ENCODE assay signal across 8 cellular contexts in the genomic region with DNA sequence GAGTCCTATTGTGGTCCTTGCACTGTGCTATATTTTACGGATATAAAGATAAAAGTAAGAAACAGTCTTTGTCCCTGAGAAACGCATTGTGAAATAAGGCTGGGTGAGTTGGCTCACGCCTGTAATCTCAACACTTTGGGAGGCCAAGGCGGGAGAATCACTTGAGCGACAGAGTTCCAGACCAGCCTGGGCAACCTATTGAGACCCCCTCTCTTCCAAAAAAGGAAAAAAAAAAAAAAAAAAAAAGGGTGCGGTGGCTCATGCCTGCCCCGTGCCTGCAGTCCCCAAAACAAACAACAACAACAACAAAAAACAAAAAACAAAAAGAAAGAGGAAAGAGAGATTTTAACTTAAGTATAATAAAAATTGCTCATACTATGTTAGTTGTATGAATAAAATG. TPM values are rescaled to one million over a fixed set of nuclear protein-coding genes. Genes with fewer than 3 reads are reported as not detected.
A peak's percentile ranks its signal among the peaks of the same experiment; 100 is the strongest.
DNase-seq lines count a peak whose midpoint lies in the region; ATAC-seq and TF ChIP-seq lines count a peak whose summit lies in the region.

No MANE protein-coding gene starts in this region.

- peak overlapping the region; percentile 8; the same call in 1 of the 2 replicates for H3K27ac ChIP-seq in GM23338 (ENCODE audit: low read depth)
- H3K27ac ChIP-seq in SJCRH30: peak overlapping the region; percentile 95
- peak overlapping the region; percentile 90 to 99 (median 96) for H3K27ac ChIP-seq in esophagus squamous epithelium

- H3K4me2 ChIP-seq in GM23338: peak overlapping the region; percentile 53

- H3K4me3 Mint-ChIP-seq in GM23338: peak overlapping the region; percentile 88

- H3F3A ChIP-seq in GM23338 (replicated peaks; ENCODE audit: low read depth): no peaks in the 10 kb centered on the region

- no peaks in the 10 kb centered on the region for H3K9me3 ChIP-seq in SJCRH30 (replicated peaks)
- no peaks in the 10 kb centered on the region for H3K9me3 ChIP-seq in esophagus squamous epithelium

- H3K36me3 ChIP-seq in GM23338 (ENCODE audit: insufficient read depth) (no peaks in the 10 kb centered on the region), SJCRH30 (peaks cover 12% of the 10 kb centered on the region), esophagus squamous epithelium (no peaks in the 10 kb centered on the region)

- H3K9me2 ChIP-seq in GM23338 (ENCODE audit: insufficient read depth): no peaks in the 10 kb centered on the region

- H3K9me3 Mint-ChIP-seq in GM23338: no peaks in the 10 kb centered on the region

- peaks cover 36% of the 10 kb centered on the region for H3K4me1 Mint-ChIP-seq in GM23338

- intact Hi-C loops in esophagus squamous epithelium (cut with DNase I) (no loop called here), sciatic nerve (cut with DNase I) (no loop called here)

- peaks cover 9% of the 10 kb centered on the region; the same call in 1 of the 2 replicates for H4K20me1 ChIP-seq in GM23338 (replicated peaks; ENCODE audit: insufficient read depth)

- ATAC-seq in GM23338 (peak; percentile 5; the same call in 2 of the 3 replicates), sciatic nerve (peak; percentile 42), HG02759 (IDR thresholded peaks at IDR 0.05; ENCODE audit: unreplicated experiment) (no peak), HG03097 (IDR thresholded peaks at IDR 0.05; ENCODE audit: low FRiP score, unreplicated experiment) (no peak)

- WGBS in esophagus squamous epithelium, 2 donors: 38 to 42% methylated on average over 6 to 7 of the region's 7 CpGs

- no peaks in the 10 kb centered on the region for H3K27me3 ChIP-seq in GM23338 (ENCODE audit: insufficient read depth)
- H3K27me3 ChIP-seq in SJCRH30: no peaks in the 10 kb centered on the region
- no peaks in the 10 kb centered on the region for H3K27me3 ChIP-seq in esophagus squamous epithelium

- TF ChIP-seq CTCF in GM23338 (conservative IDR thresholded peaks at IDR 0.05; ENCODE audit: low read depth in 2 of 2) (no peak), esophagus squamous epithelium (IDR thresholded peaks at IDR 0.05) (no peak)

- peaks cover 20% of the 10 kb centered on the region for H3K4me1 ChIP-seq in GM23338 (ENCODE audit: insufficient read depth)
- H3K4me1 ChIP-seq in SJCRH30: peaks cover 7% of the 10 kb centered on the region; the same call in 1 of the 2 replicates
- H3K4me1 ChIP-seq in esophagus squamous epithelium: peaks cover 4 to 43% (median 10%) of the 10 kb centered on the region in 3 donors

- no peaks in the 10 kb centered on the region for H3K36me3 Mint-ChIP-seq in GM23338 (ENCODE audit: low read depth)

- H3K4me3 ChIP-seq in GM23338: peak overlapping the region; percentile 61
- H3K4me3 ChIP-seq in SJCRH30: peak overlapping the region; percentile 88
- peak overlapping the region in 3 of 4 donors; percentile 78 to 99 (median 87) for H3K4me3 ChIP-seq in esophagus squamous epithelium

- DNase-seq in GM23338 (ENCODE audit: low spot score) (peak; percentile 28), SJCRH30 (peak; percentile 14 to 31), esophagus squamous epithelium (lab: John Stamatoyannopoulos, UW) (no peak), sciatic nerve (ENCODE audit: low spot score) (no peak), KBM-7 (no peak), NCI-H524 (lab: John Stamatoyannopoulos, UW) (no peak)

- peak overlapping the region; percentile 70 for H3K27ac Mint-ChIP-seq in GM23338

- peak overlapping the region; percentile 11; the same call in 1 of the 2 replicates for H2AFZ ChIP-seq in GM23338

- TF ChIP-seq POLR2A in esophagus squamous epithelium (IDR thresholded peaks at IDR 0.05): no peak

- H3K79me2 ChIP-seq in GM23338 (replicated peaks; ENCODE audit: insufficient read depth): peaks cover 37% of the 10 kb centered on the region

- in situ Hi-C loops in KBM-7 (cut with MboI; ENCODE audit: low pct_unique_long_range_greater_than_20kb, low sequenced_read_pairs): no loop called here

- peaks cover 17% of the 10 kb centered on the region for H3K27me3 Mint-ChIP-seq in GM23338 (ENCODE audit: insufficient read depth, low read depth, poor library complexity)

TF ChIP-seq in GM23338, 12 proteins besides CTCF, POLR2A, EP300 and RAD21:
- TF ChIP-seq, protein P1, sequence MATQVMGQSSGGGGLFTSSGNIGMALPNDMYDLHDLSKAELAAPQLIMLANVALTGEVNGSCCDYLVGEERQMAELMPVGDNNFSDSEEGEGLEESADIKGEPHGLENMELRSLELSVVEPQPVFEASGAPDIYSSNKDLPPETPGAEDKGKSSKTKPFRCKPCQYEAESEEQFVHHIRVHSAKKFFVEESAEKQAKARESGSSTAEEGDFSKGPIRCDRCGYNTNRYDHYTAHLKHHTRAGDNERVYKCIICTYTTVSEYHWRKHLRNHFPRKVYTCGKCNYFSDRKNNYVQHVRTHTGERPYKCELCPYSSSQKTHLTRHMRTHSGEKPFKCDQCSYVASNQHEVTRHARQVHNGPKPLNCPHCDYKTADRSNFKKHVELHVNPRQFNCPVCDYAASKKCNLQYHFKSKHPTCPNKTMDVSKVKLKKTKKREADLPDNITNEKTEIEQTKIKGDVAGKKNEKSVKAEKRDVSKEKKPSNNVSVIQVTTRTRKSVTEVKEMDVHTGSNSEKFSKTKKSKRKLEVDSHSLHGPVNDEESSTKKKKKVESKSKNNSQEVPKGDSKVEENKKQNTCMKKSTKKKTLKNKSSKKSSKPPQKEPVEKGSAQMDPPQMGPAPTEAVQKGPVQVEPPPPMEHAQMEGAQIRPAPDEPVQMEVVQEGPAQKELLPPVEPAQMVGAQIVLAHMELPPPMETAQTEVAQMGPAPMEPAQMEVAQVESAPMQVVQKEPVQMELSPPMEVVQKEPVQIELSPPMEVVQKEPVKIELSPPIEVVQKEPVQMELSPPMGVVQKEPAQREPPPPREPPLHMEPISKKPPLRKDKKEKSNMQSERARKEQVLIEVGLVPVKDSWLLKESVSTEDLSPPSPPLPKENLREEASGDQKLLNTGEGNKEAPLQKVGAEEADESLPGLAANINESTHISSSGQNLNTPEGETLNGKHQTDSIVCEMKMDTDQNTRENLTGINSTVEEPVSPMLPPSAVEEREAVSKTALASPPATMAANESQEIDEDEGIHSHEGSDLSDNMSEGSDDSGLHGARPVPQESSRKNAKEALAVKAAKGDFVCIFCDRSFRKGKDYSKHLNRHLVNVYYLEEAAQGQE (IDR thresholded peaks at IDR 0.05; ENCODE audit: unreplicated experiment): no peak

RNA-seq across cellular contexts. Expression of a gene that starts 0.6 kb away (rescaled TPM):
- total RNA-seq in GM23338 (2014; rRNA removed; shearing (Covaris generic)): 45.0 and 55.4 TPM in 2 replicates
- polyA plus RNA-seq in GM23338 (2016; fragmentation: Nextera tagmentation; extraction: Ambion mirVana): 17.8 and 19.1 TPM in 2 replicates
- total RNA-seq in SJCRH30 (2014; rRNA removed; shearing (Covaris generic)): 57.2 and 62.3 TPM in 2 replicates
- 10 to 100 TPM in 3 of 4 donors, 1 to 10 TPM in 1; 7.7 to 44.3 (median 20.4) TPM for total RNA-seq in esophagus squamous epithelium
- total RNA-seq in sciatic nerve: 171 TPM

Comparison
In these comparisons a context has a peak if more than half of its experiments do, and no peak if none do; other contexts are left out.
1. ATAC-seq: peak in GM23338 (single experiment) and sciatic nerve (single experiment); none in HG02759 (single experiment) and HG03097 (single experiment).
2. DNase-seq: peak in GM23338 (single experiment) and SJCRH30 (2 of 2); none in esophagus squamous epithelium (single experiment), sciatic nerve (single experiment), KBM-7 (single experiment) and NCI-H524 (0 of 2).
3. H3K27ac ChIP-seq: peak in every context shown above with its lines; median percentile 96 in esophagus squamous epithelium; 95 in SJCRH30; 8 in GM23338.
4. Peak in every context shown above with its lines, with median percentiles within 50 percentile points of each other: H3K4me3 ChIP-seq.